22 cellular contexts compared by ENCODE assay signal in genomic region chrX:20435913-20436312, GRCh38.
A peak's percentile ranks its signal among the peaks of the same experiment; 100 is the strongest.
DNase-seq lines count a peak whose midpoint lies in the region; ATAC-seq, FAIRE-seq and TF ChIP-seq lines count a peak whose summit lies in the region.
"Had no signal": no experiment of that assay in that cellular context is flagged by ENCODE, and none has a peak within 500 bp of the region (broad histone marks: within the 10 kb centered on the region; RNA-seq: fewer than 3 reads in every experiment).

No MANE protein-coding gene starts in this region.

- peaks cover 15% of the 10 kb centered on the region for H3F3A ChIP-seq in Loucy (ENCODE audit: low read depth)

- no peak overlapping the region for H3K14ac ChIP-seq in mesenchymal stem cell (ENCODE audit: low read length in 2 of 2)

- H3K4me1 ChIP-seq in Loucy (ENCODE audit: insufficient read depth, low read length, poor library complexity, severe bottlenecking) = peaks cover 70% of the 10 kb centered on the region
- no peaks in the 10 kb centered on the region for H3K4me1 ChIP-seq in hepatocyte (ENCODE audit: insufficient read depth)
- H3K4me1 ChIP-seq in HepG2 (ENCODE audit: insufficient read depth, low read length) = peaks cover 97% of the 10 kb centered on the region
- H3K4me1 ChIP-seq in mesenchymal stem cell (ENCODE audit: control insufficient read depth, insufficient read depth, low read depth, low read length) = no peaks in the 10 kb centered on the region
- H3K4me1 ChIP-seq: BLaER1 had no signal

- in situ Hi-C loops in HepG2 (cut with HindIII; ENCODE audit: extremely low pct_ligation_motif_present, low pct_unique_long_range_greater_than_20kb) = no loop called here

- peak overlapping the region; percentile 68 for H3K27ac ChIP-seq in hepatocyte
- peak overlapping the region; percentile 82 for H3K27ac ChIP-seq in HepG2 (ENCODE audit: extremely low read length, insufficient read depth, low read length)
- H3K27ac ChIP-seq in mesenchymal stem cell (ENCODE audit: low read length, poor library complexity, severe bottlenecking) = no peak overlapping the region
- H3K27ac ChIP-seq: BLaER1, HL-60 had no signal

- H3K36me3 Mint-ChIP-seq in nephron (ENCODE audit: low read depth) = no peaks in the 10 kb centered on the region
- H3K36me3 Mint-ChIP-seq: CD14-positive monocyte; CD8-positive, alpha-beta T cell had no signal

- no peak overlapping the region for H2BK12ac ChIP-seq in mesenchymal stem cell (ENCODE audit: low read length in 2 of 2)

- TF ChIP-seq CTCF in Loucy (conservative IDR thresholded peaks at IDR 0.05; ENCODE audit: low read length) (no peak), hepatocyte (IDR thresholded peaks at IDR 0.05; ENCODE audit: poor library complexity) (no peak), HepG2 (CRISPR knock-in tag; IDR thresholded peaks at IDR 0.05) (no peak), nephron (IDR thresholded peaks at IDR 0.05; ENCODE audit: unreplicated experiment in 3 of 3) (no peak)

- CTCF ChIA-PET in HepG2 (lab: Yijun Ruan, JAX; ENCODE audit: low intra/inter-chr PET ratio, low total read pairs) = no interaction called here

- peak overlapping the region; percentile 33 to 89 (median 47) for H3K27ac Mint-ChIP-seq in nephron
- H3K27ac Mint-ChIP-seq: CD14-positive monocyte, GM23338 had no signal

- no peak overlapping the region for H3K4ac ChIP-seq in mesenchymal stem cell (ENCODE audit: low read depth in 1 of 2, low read length in 2 of 2)

- peak; percentile 90 for ATAC-seq in HepG2
- no peak for ATAC-seq in GM19023 (IDR thresholded peaks at IDR 0.05; ENCODE audit: unreplicated experiment)
- ATAC-seq: CD8-positive, alpha-beta T cell; GM12878; GM23338; K562 had no signal

- H2AK5ac ChIP-seq in mesenchymal stem cell (ENCODE audit: low read length, severe bottlenecking) = no peak overlapping the region

- peaks cover 3% of the 10 kb centered on the region for H3K27me3 Mint-ChIP-seq in nephron (ENCODE audit: low read depth)

- H3K9ac ChIP-seq in Loucy (ENCODE audit: low read depth, low read length, poor library complexity, severe bottlenecking) (peak overlapping the region; percentile 21), HepG2 (ENCODE audit: insufficient read depth, low read depth, low read length) (peak overlapping the region; percentile 58; the same call in 1 of the 2 replicates), mesenchymal stem cell (ENCODE audit: low read length) (no peak overlapping the region)
- H3K9ac ChIP-seq: BLaER1 had no signal

- no peak for TF ChIP-seq POLR2A in HepG2 (IDR thresholded peaks at IDR 0.05; ENCODE audit: insufficient read depth in 1 of 2, low read depth in 2 of 2, low read length in 2 of 2)

- H2AFZ ChIP-seq in Loucy (ENCODE audit: low read length) = no peak overlapping the region
- no peak overlapping the region for H2AFZ ChIP-seq in hepatocyte
- no peak overlapping the region for H2AFZ ChIP-seq in HepG2 (ENCODE audit: low read length)
- no peak overlapping the region for H2AFZ ChIP-seq in mesenchymal stem cell (ENCODE audit: low read depth, low read length)
- H2AFZ ChIP-seq: GM23338 had no signal

- WGBS in hepatocyte (ENCODE audit: low lambda C conversion rate, missing lambda C conversion rate) = 38% methylated on average over 1 of the region's 1 CpG
- 0% methylated on average over 1 of the region's 1 CpG for WGBS in HepG2 (ENCODE audit: low lambda C conversion rate)
- WGBS in mesenchymal stem cell = 92% methylated on average over 1 of the region's 1 CpG

- H3K27me3 ChIP-seq in Loucy (ENCODE audit: insufficient read depth, low read length, poor library complexity, severe bottlenecking) (no peaks in the 10 kb centered on the region), hepatocyte (no peaks in the 10 kb centered on the region), HepG2 (ENCODE audit: control insufficient read depth in 1 of 2, insufficient read depth in 2 of 2, low read length in 2 of 2) (no peaks in the 10 kb centered on the region), mesenchymal stem cell (ENCODE audit: control insufficient read depth in 1 of 2, insufficient read depth in 1 of 2, low read length in 2 of 2) (no peaks in the 10 kb centered on the region)
- H3K27me3 ChIP-seq: BLaER1 had no signal

- H3K36me3 ChIP-seq in Loucy (ENCODE audit: insufficient read depth, low read length) (no peaks in the 10 kb centered on the region), hepatocyte (replicated peaks; ENCODE audit: insufficient read depth, low read depth) (no peaks in the 10 kb centered on the region), HepG2 (replicated peaks in 1 of 2; ENCODE audit: control insufficient read depth in 1 of 2, insufficient read depth in 2 of 2, low read length in 2 of 2) (no peaks in the 10 kb centered on the region), mesenchymal stem cell (ENCODE audit: control insufficient read depth in 1 of 2, insufficient read depth in 2 of 2, low read depth in 1 of 2, low read length in 2 of 2) (no peaks in the 10 kb centered on the region)
- H3K36me3 ChIP-seq: BLaER1 had no signal

- no peak for DNase-seq in hepatocyte (ENCODE audit: low spot score)
- DNase-seq in HepG2 (ENCODE audit: low spot score) = peak; percentile 70
- DNase-seq in stimulated activated CD4-positive, alpha-beta T cell treated with anti-CD3 and anti-CD28 coated beads, Interleukin-4, amount 100 ng/mL, for 4 hours = no peak
- DNase-seq in mesenchymal stem cell = no peak
- DNase-seq: CD8-positive, alpha-beta T cell; DMS 273 treated with DMSO at 0.1 percent for 48 hours; DMS53; DND-41; EL; HCEC 1CT; IMR-90 had no signal

- H3K9me2 ChIP-seq in Loucy (replicated peaks; ENCODE audit: low read depth, low read length) (no peaks in the 10 kb centered on the region), hepatocyte (replicated peaks; ENCODE audit: insufficient read depth) (no peaks in the 10 kb centered on the region)

- no peak overlapping the region for H3K23ac ChIP-seq in mesenchymal stem cell (ENCODE audit: low read length in 2 of 2)

- H4K20me1 ChIP-seq in Loucy (ENCODE audit: insufficient read depth, low read length, poor library complexity, severe bottlenecking) = no peaks in the 10 kb centered on the region
- no peaks in the 10 kb centered on the region for H4K20me1 ChIP-seq in hepatocyte (ENCODE audit: insufficient read depth, poor library complexity, severe bottlenecking)
- H4K20me1 ChIP-seq in HepG2 (ENCODE audit: insufficient read depth, low read length) = no peaks in the 10 kb centered on the region
- H4K20me1 ChIP-seq: BLaER1 had no signal

- 0 out of 4 replicates have a peak, but pooled peaks of 1 of the 2 experiments have one; percentile 11 for TF ChIP-seq EP300 in HepG2 (IDR thresholded peaks at IDR 0.05; ENCODE audit: low read depth in 2 of 2, low read length in 2 of 2)
- TF ChIP-seq EP300 in HepG2 (CRISPR knock-in tag; IDR thresholded peaks at IDR 0.05; ENCODE audit: borderline replicate concordance) = no peak

- H3K4me3 ChIP-seq in Loucy (ENCODE audit: low read length, poor library complexity, severe bottlenecking) (no peak overlapping the region), hepatocyte (no peak overlapping the region), HepG2 (replicated peaks in 1 of 3; ENCODE audit: insufficient read depth in 1 of 3, low read depth in 2 of 3, low read length in 3 of 3) (no peak overlapping the region), mesenchymal stem cell (ENCODE audit: insufficient read depth in 1 of 2, low read depth in 1 of 2, low read length in 2 of 2) (no peak overlapping the region)
- H3K4me3 ChIP-seq: BLaER1, GM12878, GM23338, K562 had no signal

- no peak overlapping the region for H4K91ac ChIP-seq in mesenchymal stem cell (ENCODE audit: low read length)

- TF ChIP-seq RAD21 in HepG2 (CRISPR knock-in tag; IDR thresholded peaks at IDR 0.05) = no peak

- no peak overlapping the region for H2BK15ac ChIP-seq in mesenchymal stem cell (ENCODE audit: low read depth, poor library complexity, severe bottlenecking)

- no peak overlapping the region for H2BK5ac ChIP-seq in mesenchymal stem cell (ENCODE audit: low read depth, low read length, poor library complexity, severe bottlenecking)

- BruUV-seq in HepG2 (replicated peaks; lab: Mats Ljungman, UMichigan) = no TSS peak

- H3K4me1 Mint-ChIP-seq in nephron = no peaks in the 10 kb centered on the region
- H3K4me1 Mint-ChIP-seq: GM23338 had no signal

- no peaks in the 10 kb centered on the region for H3K9me3 ChIP-seq in Loucy (ENCODE audit: insufficient read depth, low read depth, low read length)
- H3K9me3 ChIP-seq in hepatocyte (ENCODE audit: low read depth) = no peaks in the 10 kb centered on the region
- no peaks in the 10 kb centered on the region for H3K9me3 ChIP-seq in HepG2 (ENCODE audit: low read length)
- H3K9me3 ChIP-seq in mesenchymal stem cell (ENCODE audit: control insufficient read depth, low read length) = no peaks in the 10 kb centered on the region
- H3K9me3 ChIP-seq: BLaER1 had no signal

- H3K79me2 ChIP-seq in Loucy (ENCODE audit: insufficient read depth, low read length) (no peaks in the 10 kb centered on the region), hepatocyte (no peaks in the 10 kb centered on the region), HepG2 (ENCODE audit: insufficient read depth, low read length) (peaks cover 2% of the 10 kb centered on the region)

- H2BK120ac ChIP-seq in mesenchymal stem cell (ENCODE audit: low read depth, low read length) = no peak overlapping the region

- intact Hi-C loops in HepG2 (cut with micrococcal nuclease; ENCODE audit: unreplicated experiment) = loop anchor here (5.0 kb wide), 1 partner anchor 54 kb away; no protein-coding TSS in a partner anchor

- H3K4me2 ChIP-seq in Loucy (ENCODE audit: low read depth, low read length, poor library complexity, severe bottlenecking) (no peak overlapping the region), hepatocyte (no peak overlapping the region), HepG2 (ENCODE audit: low read depth, low read length) (peak overlapping the region; percentile 57), mesenchymal stem cell (ENCODE audit: low read length, poor library complexity, severe bottlenecking) (no peak overlapping the region)
- H3K4me2 ChIP-seq: BLaER1, GM23338 had no signal

- H3K18ac ChIP-seq in mesenchymal stem cell (ENCODE audit: low read depth in 1 of 2, low read length in 2 of 2) = no peak overlapping the region

- H3K9me3 Mint-ChIP-seq in nephron = no peaks in the 10 kb centered on the region
- H3K9me3 Mint-ChIP-seq: CD8-positive, alpha-beta T cell; GM23338 had no signal

- peak; percentile 69 for FAIRE-seq in HepG2 (lab: Jason Lieb, UNC)
- FAIRE-seq: A204.1, GM12878, H54, K562 had no signal

- no peak overlapping the region for H3K4me3 Mint-ChIP-seq in nephron
- H3K4me3 Mint-ChIP-seq: CD14-positive monocyte; CD8-positive, alpha-beta T cell; GM23338 had no signal

- H4K8ac ChIP-seq in mesenchymal stem cell (ENCODE audit: low read length) = no peak overlapping the region

- POLR2A ChIA-PET in HepG2 (lab: Yijun Ruan, JAX) = interaction anchor here (0.7 to 2.9 kb wide), 6 partner anchors 42 to 183 kb away, joined by 3 to 34 read pairs (median 4); no protein-coding TSS in a partner anchor

- H3K79me1 ChIP-seq in mesenchymal stem cell (replicated peaks; ENCODE audit: low read length, poor library complexity, severe bottlenecking) = no peaks in the 10 kb centered on the region
